In the genomic region with DNA sequence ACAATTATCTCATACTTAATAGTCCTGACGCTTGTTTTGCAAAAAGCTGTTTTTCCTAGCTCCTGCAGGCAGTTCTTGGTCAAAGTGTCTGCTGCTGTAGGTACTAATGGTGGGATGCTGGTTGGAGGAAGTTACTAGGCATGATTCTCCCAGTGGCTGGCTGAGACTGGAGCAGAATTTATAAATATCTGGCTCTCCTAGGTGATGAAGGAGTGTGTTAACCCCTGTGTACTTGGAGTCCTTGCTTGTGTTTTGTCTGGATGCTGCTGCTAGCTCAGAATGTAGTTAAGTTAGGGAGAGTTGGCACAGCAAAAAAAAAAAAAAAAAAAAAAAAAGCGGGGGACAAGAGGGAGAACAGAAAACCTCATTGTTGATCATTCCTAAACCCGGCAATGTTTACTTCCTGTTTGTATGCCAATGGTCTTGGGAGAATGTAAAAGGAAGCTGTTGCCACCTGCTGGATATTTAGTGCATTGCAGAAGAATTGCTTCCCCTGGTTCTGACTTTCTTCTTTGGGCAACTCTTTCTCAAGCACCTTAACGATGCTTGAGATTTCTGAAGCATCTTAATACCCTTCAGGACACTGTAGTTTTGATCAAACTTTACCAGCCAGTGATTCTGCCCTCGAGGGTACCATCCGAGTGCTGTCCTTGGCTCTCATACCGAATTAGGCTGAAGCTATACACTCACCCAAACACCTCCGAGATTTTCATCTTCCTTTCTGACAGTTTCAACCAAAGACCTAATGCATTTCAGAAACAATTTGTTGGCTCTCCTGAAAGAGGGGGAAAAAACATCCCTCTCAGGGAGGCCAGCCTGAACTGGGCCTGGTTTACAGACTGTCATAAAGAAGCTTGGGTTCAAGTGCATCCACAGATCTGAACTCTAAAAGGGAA, we compare ENCODE assay signal across 8 cellular contexts.
DNase-seq lines count a peak whose midpoint lies in the region; ATAC-seq and TF ChIP-seq lines count a peak whose summit lies in the region.

No MANE protein-coding gene starts in this region.

- no peaks in the 10 kb centered on the region for H3K36me3 ChIP-seq in PC-3 (ENCODE audit: low read depth, low read length)
- H3K36me3 ChIP-seq in sigmoid colon, result no peaks in the 10 kb centered on the region

- peak; percentile 79 for TF ChIP-seq CTCF in PC-3 (conservative IDR thresholded peaks at IDR 0.05; ENCODE audit: low read depth, low read length)
- TF ChIP-seq CTCF in astrocyte of the spinal cord (IDR thresholded peaks at IDR 0.05; ENCODE audit: low read depth, low read length), result peak; percentile 83
- TF ChIP-seq CTCF in sigmoid colon (IDR thresholded peaks at IDR 0.05), result peak; percentile 66 to 86 (median 79)

- H3K9me2 ChIP-seq in PC-3 (replicated peaks; ENCODE audit: low read length), result no peaks in the 10 kb centered on the region

- no peaks in the 10 kb centered on the region for H3F3A ChIP-seq in PC-3 (ENCODE audit: low read length, unreplicated experiment)

- no peak overlapping the region for H3K9ac ChIP-seq in PC-3 (ENCODE audit: low read length)

- H3K79me2 ChIP-seq in PC-3 (ENCODE audit: low read length), result no peaks in the 10 kb centered on the region

- no peak for TF ChIP-seq EP300 in sigmoid colon (IDR thresholded peaks at IDR 0.05)

- H3K27me3 ChIP-seq in PC-3 (ENCODE audit: low read length) (peaks cover 61% of the 10 kb centered on the region), sigmoid colon (no peaks in the 10 kb centered on the region)

- H3K4me3 ChIP-seq in PC-3 (ENCODE audit: low read length) (no peak overlapping the region), astrocyte of the spinal cord (ENCODE audit: low read depth, low read length) (no peak overlapping the region), sigmoid colon (no peak overlapping the region)

- in situ Hi-C loops in astrocyte of the spinal cord (cut with HindIII; ENCODE audit: low sequenced_read_pairs), result no loop called here

- TF ChIP-seq POLR2A in sigmoid colon (IDR thresholded peaks at IDR 0.05), result no peak

- H2AFZ ChIP-seq in PC-3 (ENCODE audit: low read length), result no peak overlapping the region

- DNase-seq in stimulated activated CD4-positive, alpha-beta T cell treated with anti-CD3 and anti-CD28 coated beads, Interleukin-1b, Interleukin-23, amount 100 ng/mL, for 48 hours, result peak; percentile 20
- no peak for DNase-seq in stimulated activated CD4-positive, alpha-beta T cell treated with anti-CD3 and anti-CD28 coated beads, Interleukin-4, amount 100 ng/mL, for 4 hours
- DNase-seq in HuH-7.5 (ENCODE audit: low spot score) (peak; percentile 76), PC-3 (peak; percentile 74), astrocyte of the spinal cord (ENCODE audit: low read depth, low spot score) (peak; percentile 67), hypothalamus (lab: John Stamatoyannopoulos, UW) (peak in 32 of 51 donors; percentile 3 to 80 (median 24)), sigmoid colon (no peak)

- no peaks in the 10 kb centered on the region for H3K9me3 ChIP-seq in PC-3 (ENCODE audit: low read length)
- no peaks in the 10 kb centered on the region for H3K9me3 ChIP-seq in sigmoid colon

- H4K20me1 ChIP-seq in PC-3 (ENCODE audit: low read length), result no peaks in the 10 kb centered on the region

- POLR2A ChIA-PET in PC-3 (lab: Charles Lee; ENCODE audit: unreplicated experiment), result no interaction called here

- WGBS in sigmoid colon, 2 donors, result 23 to 28% methylated on average over 8 of the region's 8 CpGs

- ATAC-seq in GM21786 (IDR thresholded peaks at IDR 0.05; ENCODE audit: unreplicated experiment), result peak; percentile 91
- peak; percentile 43 for ATAC-seq in PC-3

- CTCF ChIA-PET in PC-3 (lab: Charles Lee), result interaction anchor here (0.6 kb wide), 5 partner anchors 53 to 172 kb away, joined by 5 to 16 read pairs (median 7); no protein-coding TSS in a partner anchor

- no peaks in the 10 kb centered on the region for H3K4me1 ChIP-seq in PC-3 (ENCODE audit: insufficient read depth, low read length)
- peaks cover 0 to 5% (median 0%) of the 10 kb centered on the region in 4 donors for H3K4me1 ChIP-seq in sigmoid colon

- H3K4me2 ChIP-seq in PC-3 (ENCODE audit: low read length), result peak overlapping the region; percentile 24

- no peak overlapping the region for H3K27ac ChIP-seq in PC-3 (ENCODE audit: low read length)
- no peak overlapping the region for H3K27ac ChIP-seq in sigmoid colon

- no TSS peak for BruUV-seq in PC-3 (replicated peaks; lab: Mats Ljungman, UMichigan)

- intact Hi-C loops in PC-3 (cut with micrococcal nuclease) (loop anchor here (1.0 kb wide), 1 partner anchor 105 kb away; no protein-coding TSS in a partner anchor), sigmoid colon (cut with DNase I) (loop anchor here (1.0 to 10.0 kb wide), 3 partner anchors 132 to 955 kb away; no protein-coding TSS in a partner anchor)

Comparison
In these comparisons a context has a peak if more than half of its experiments do, and no peak if none do; other contexts are left out.
1. DNase-seq: peak in stimulated activated CD4-positive, alpha-beta T cell treated with anti-CD3 and anti-CD28 coated beads, Interleukin-1b, Interleukin-23, amount 100 ng/mL, for 48 hours (single experiment), HuH-7.5 (single experiment), PC-3 (single experiment), astrocyte of the spinal cord (single experiment) and hypothalamus (32 of 51); none in stimulated activated CD4-positive, alpha-beta T cell treated with anti-CD3 and anti-CD28 coated beads, Interleukin-4, amount 100 ng/mL, for 4 hours (0 of 2) and sigmoid colon (single experiment).
2. Peak in every context shown above with its lines, with median percentiles within 50 percentile points of each other: CTCF ChIP-seq.